Comparison of ENCODE assay signal across 8 cellular contexts in genomic region chr2:24076849-24077534, GRCh38. TPM values are rescaled to one million over a fixed set of nuclear protein-coding genes. Genes with fewer than 3 reads are reported as not detected.
DNase-seq lines count a peak whose midpoint lies in the region; ATAC-seq and TF ChIP-seq lines count a peak whose summit lies in the region.

No MANE protein-coding gene starts in this region.

- peak; percentile 45 for TF ChIP-seq POLR2A in GM19099 (IDR thresholded peaks at IDR 0.05; ENCODE audit: extremely low read depth, insufficient read length, low read depth)

- H3K4me3 ChIP-seq in BLaER1 treated with 17β-estradiol and CSF1 and Interleukin-3, amounts not matched to agents 10 nM and 100 nM, result peak overlapping the region; percentile 73 to 100 (median 87)
- H3K4me3 ChIP-seq in HUES64 (ENCODE audit: low read length), result peak overlapping the region; percentile 89
- peak overlapping the region; percentile 73 to 74 for H3K4me3 ChIP-seq in right atrium auricular region
- peak overlapping the region; percentile 99 for H3K4me3 ChIP-seq in retinal pigment epithelial cell (ENCODE audit: low read length)

- H3K9ac ChIP-seq in BLaER1 treated with 17β-estradiol and CSF1 and Interleukin-3, amounts not matched to agents 10 nM and 100 nM, result peak overlapping the region; percentile 81 to 94 (median 91)
- H3K9ac ChIP-seq in HUES64 (ENCODE audit: low read depth, low read length), result peak overlapping the region; percentile 74

- no peaks in the 10 kb centered on the region for H3K27me3 ChIP-seq in BLaER1 treated with 17β-estradiol and CSF1 and Interleukin-3, amounts not matched to agents 10 nM and 100 nM
- H3K27me3 ChIP-seq in HUES64 (ENCODE audit: insufficient read depth, low read length) (no peaks in the 10 kb centered on the region), right atrium auricular region (no peaks in the 10 kb centered on the region)

- peak overlapping the region; percentile 71 to 91 (median 83) for H3K27ac ChIP-seq in BLaER1 treated with 17β-estradiol and CSF1 and Interleukin-3, amounts not matched to agents 10 nM and 100 nM
- peak overlapping the region; percentile 62; the same call in 1 of the 2 replicates for H3K27ac ChIP-seq in HUES64 (ENCODE audit: low read depth, low read length)
- peak overlapping the region; percentile 87 to 90 for H3K27ac ChIP-seq in right atrium auricular region

- H3K36me3 ChIP-seq in BLaER1 treated with 17β-estradiol and CSF1 and Interleukin-3, amounts not matched to agents 10 nM and 100 nM, result peaks cover 26 to 57% (median 43%) of the 10 kb centered on the region in 11 experiments
- H3K36me3 ChIP-seq in HUES64 (ENCODE audit: insufficient read depth, low read length) (peaks cover 49% of the 10 kb centered on the region), right atrium auricular region (peaks cover 20% of the 10 kb centered on the region)

- ATAC-seq in activated naive CD8-positive, alpha-beta T cell treated with anti-CD3 and anti-CD28 coated beads, Interleukin-2, amount 10 ng/mL, durations not matched to agents 7 days and 5 days (ENCODE audit: low read depth), result peak; percentile 27
- no peak for ATAC-seq in esophagus mucosa

- H3K9me3 Mint-ChIP-seq in activated naive CD8-positive, alpha-beta T cell treated with anti-CD3 and anti-CD28 coated beads, Interleukin-2, amount 10 ng/mL, durations not matched to agents 7 days and 5 days, result no peaks in the 10 kb centered on the region

- peak overlapping the region; percentile 97 for H3K27ac Mint-ChIP-seq in activated naive CD8-positive, alpha-beta T cell treated with anti-CD3 and anti-CD28 coated beads, Interleukin-2, amount 10 ng/mL, durations not matched to agents 7 days and 5 days

- H3K4me3 Mint-ChIP-seq in activated naive CD8-positive, alpha-beta T cell treated with anti-CD3 and anti-CD28 coated beads, Interleukin-2, amount 10 ng/mL, durations not matched to agents 7 days and 5 days, result peak overlapping the region; percentile 94

- H3K36me3 Mint-ChIP-seq in activated naive CD8-positive, alpha-beta T cell treated with anti-CD3 and anti-CD28 coated beads, Interleukin-2, amount 10 ng/mL, durations not matched to agents 7 days and 5 days, result peaks cover 9% of the 10 kb centered on the region

- H4K20me1 ChIP-seq in BLaER1 treated with 17β-estradiol and CSF1 and Interleukin-3, amounts not matched to agents 10 nM and 100 nM, result peaks cover 0 to 51% (median 12%) of the 10 kb centered on the region in 11 experiments; a peak in 14 of 22 replicates

- no peak for TF ChIP-seq CTCF in right atrium auricular region (IDR thresholded peaks at IDR 0.05)
- TF ChIP-seq CTCF in retinal pigment epithelial cell (conservative IDR thresholded peaks at IDR 0.05; ENCODE audit: low read depth, low read length), result no peak

- WGBS in HUES64, result 5% methylated on average over 41 of the region's 41 CpGs

- H3K27me3 Mint-ChIP-seq in activated naive CD8-positive, alpha-beta T cell treated with anti-CD3 and anti-CD28 coated beads, Interleukin-2, amount 10 ng/mL, durations not matched to agents 7 days and 5 days, result no peaks in the 10 kb centered on the region

- DNase-seq in activated naive CD8-positive, alpha-beta T cell treated with anti-CD3 and anti-CD28 coated beads, Interleukin-2, amount 10 ng/mL, durations not matched to agents 7 days and 5 days, result no peak
- DNase-seq in right atrium auricular region (ENCODE audit: low spot score) (no peak), retinal pigment epithelial cell (ENCODE audit: low read depth) (no peak), OCI-M2 (lab: John Stamatoyannopoulos, UW; ENCODE audit: unreplicated experiment) (no peak)

- H3K4me2 ChIP-seq in BLaER1 treated with 17β-estradiol and CSF1 and Interleukin-3, amounts not matched to agents 10 nM and 100 nM, result peak overlapping the region; percentile 85 to 98 (median 93)

- H3K9me3 ChIP-seq in BLaER1 treated with 17β-estradiol and CSF1 and Interleukin-3, amounts not matched to agents 10 nM and 100 nM (replicated peaks in 1 of 11), result no peaks in the 10 kb centered on the region
- H3K9me3 ChIP-seq in HUES64 (ENCODE audit: insufficient read depth, low read depth, low read length) (no peaks in the 10 kb centered on the region), right atrium auricular region (no peaks in the 10 kb centered on the region)

- peaks cover 24 to 51% (median 29%) of the 10 kb centered on the region in 10 experiments for H3K4me1 ChIP-seq in BLaER1 treated with 17β-estradiol and CSF1 and Interleukin-3, amounts not matched to agents 10 nM and 100 nM
- H3K4me1 ChIP-seq in HUES64 (ENCODE audit: insufficient read depth, low read length) (peaks cover 11% of the 10 kb centered on the region), right atrium auricular region (peaks cover 0 to 23% of the 10 kb centered on the region in 2 donors)

- POLR2A ChIA-PET in activated naive CD8-positive, alpha-beta T cell treated with anti-CD3 and anti-CD28 coated beads, Interleukin-2, amount 10 ng/mL, durations not matched to agents 7 days and 5 days (lab: Charles Lee), result interaction anchor here (1.1 to 4.2 kb wide), 8 partner anchors 10 to 283 kb away, joined by 3 to 60 read pairs (median 5); partner anchors contain the start of genes ATAD2B, FAM228B, FKBP1B and ITSN2

- H3K4me1 Mint-ChIP-seq in activated naive CD8-positive, alpha-beta T cell treated with anti-CD3 and anti-CD28 coated beads, Interleukin-2, amount 10 ng/mL, durations not matched to agents 7 days and 5 days, result peaks cover 28% of the 10 kb centered on the region

RNA-seq across cellular contexts. Expression of gene SF3B6, which starts 0.9 kb away (rescaled TPM):
- polyA plus RNA-seq in HUES64 (2013, experiment 1 of 2), result 129 TPM
- 153 TPM for polyA plus RNA-seq in HUES64 (2013, experiment 2 of 2)
- 10 to 100 TPM; 66.5 to 71.2 TPM for total RNA-seq in activated naive CD8-positive, alpha-beta T cell treated with anti-CD3 and anti-CD28 coated beads, Interleukin-2, amount 10 ng/mL, durations not matched to agents 7 days and 5 days
- total RNA-seq in right atrium auricular region (10 to 100 TPM; 71.2 to 74.8 TPM), esophagus mucosa (85.7 TPM)

RNA-seq across cellular contexts. Expression of gene TP53I3, which starts 7.6 kb away (rescaled TPM):
- 39.8 TPM for polyA plus RNA-seq in HUES64 (2013, experiment 1 of 2)
- 33.8 TPM for polyA plus RNA-seq in HUES64 (2013, experiment 2 of 2)
- total RNA-seq in activated naive CD8-positive, alpha-beta T cell treated with anti-CD3 and anti-CD28 coated beads, Interleukin-2, amount 10 ng/mL, durations not matched to agents 7 days and 5 days, result 1 to 10 TPM; 3.6 to 3.7 TPM
- total RNA-seq in right atrium auricular region (1 to 10 TPM; 8.0 to 8.7 TPM), esophagus mucosa (102 TPM)

RNA-seq across cellular contexts. Expression of gene FKBP1B, which starts 27.5 kb away (rescaled TPM):
- polyA plus RNA-seq in HUES64 (2013, experiment 1 of 2), result 44.8 TPM
- polyA plus RNA-seq in HUES64 (2013, experiment 2 of 2), result 51.1 TPM
- total RNA-seq in activated naive CD8-positive, alpha-beta T cell treated with anti-CD3 and anti-CD28 coated beads, Interleukin-2, amount 10 ng/mL, durations not matched to agents 7 days and 5 days, result 1 to 10 TPM; 4.0 to 4.3 TPM
- total RNA-seq in right atrium auricular region, result 1 to 10 TPM; 5.0 to 8.5 TPM
- total RNA-seq in esophagus mucosa, result 6.2 TPM

RNA-seq across cellular contexts. Expression of gene WDCP, which starts 29.8 kb away (rescaled TPM):
- polyA plus RNA-seq in HUES64 (2013, experiment 1 of 2), result 17.7 TPM
- polyA plus RNA-seq in HUES64 (2013, experiment 2 of 2), result 17.6 TPM
- total RNA-seq in activated naive CD8-positive, alpha-beta T cell treated with anti-CD3 and anti-CD28 coated beads, Interleukin-2, amount 10 ng/mL, durations not matched to agents 7 days and 5 days, result 10 to 100 TPM; 15.6 to 19.4 TPM
- total RNA-seq in right atrium auricular region (1 to 10 TPM; 2.7 to 3.6 TPM), esophagus mucosa (3.3 TPM)

RNA-seq across cellular contexts. Expression of gene PFN4, which starts 46.1 kb away (rescaled TPM):
- polyA plus RNA-seq in HUES64 (2013, experiment 1 of 2), result not detected
- not detected for polyA plus RNA-seq in HUES64 (2013, experiment 2 of 2)
- total RNA-seq in activated naive CD8-positive, alpha-beta T cell treated with anti-CD3 and anti-CD28 coated beads, Interleukin-2, amount 10 ng/mL, durations not matched to agents 7 days and 5 days, result not detected
- total RNA-seq in right atrium auricular region, result under 1 TPM in 1 of 2 donors, not detected in 1; 0.39 TPM
- total RNA-seq in esophagus mucosa, result 0.24 TPM

Comparison
In these comparisons a context has a peak if more than half of its experiments do, and no peak if none do; other contexts are left out.
1. RNA of gene TP53I3, which starts 7.6 kb away (total RNA-seq): 102 TPM in esophagus mucosa (single experiment); 8.0 to 8.7 TPM in right atrium auricular region and 3.6 to 3.7 TPM in activated naive CD8-positive, alpha-beta T cell treated with anti-CD3 and anti-CD28 coated beads, Interleukin-2, amount 10 ng/mL, durations not matched to agents 7 days and 5 days; every median in the first group is over 10 times any median in the second.
2. Peak in every context shown above with its lines, with median percentiles within 50 percentile points of each other: H3K27ac ChIP-seq and H3K4me3 ChIP-seq.